ENCODE assay signal across 9 cellular contexts in genomic region chr9:112091805-112092204, GRCh38.
DNase-seq lines count a peak whose midpoint lies in the region; FAIRE-seq and TF ChIP-seq lines count a peak whose summit lies in the region.
"Had no signal": no experiment of that assay in that cellular context is flagged by ENCODE, and none has a peak within 500 bp of the region (broad histone marks: within the 10 kb centered on the region; RNA-seq: fewer than 3 reads in every experiment).

No MANE protein-coding gene starts in this region.

- H3K27me3 ChIP-seq in SJCRH30, result no peaks in the 10 kb centered on the region
- H3K27me3 ChIP-seq in left ventricle myocardium inferior (ENCODE audit: low read depth), result no peaks in the 10 kb centered on the region
- H3K27me3 ChIP-seq in MG63, result no peaks in the 10 kb centered on the region

- peak; percentile 91 for FAIRE-seq in H54 (lab: Jason Lieb, UNC)

- no peak overlapping the region for H3K4me3 Mint-ChIP-seq in T-helper 2 cell treated with Interferon-gamma antibody and Interleukin-4, amounts not matched to agents 5 μg/mL and 100 μg/mL, for 36 hours

- H3K4me1 Mint-ChIP-seq in T-helper 2 cell treated with Interferon-gamma antibody and Interleukin-4, amounts not matched to agents 5 μg/mL and 100 μg/mL, for 36 hours (ENCODE audit: low read depth), result peaks cover 19% of the 10 kb centered on the region

- 0 out of 2 replicates have a peak, but pooled peaks cover 3% of the 10 kb centered on the region for H3K9me3 ChIP-seq in SJCRH30 (replicated peaks)
- H3K9me3 ChIP-seq in left ventricle myocardium inferior (replicated peaks), result no peaks in the 10 kb centered on the region
- no peaks in the 10 kb centered on the region for H3K9me3 ChIP-seq in MG63

- peak; percentile 35 for DNase-seq in AG10803 (ENCODE audit: low read depth)
- no peak for DNase-seq in H54 (ENCODE audit: insufficient read length, low spot score)
- DNase-seq in SJCRH30, result peak; percentile 49 to 63
- DNase-seq in left ventricle myocardium inferior, result no peak
- no peak for DNase-seq in cortex of kidney (lab: John Stamatoyannopoulos, UW)
- no peak for DNase-seq in NCI-H510A treated with DMSO at 0.1 percent for 48 hours (lab: John Stamatoyannopoulos, UW)
- DNase-seq in MG63, result no peak
- DNase-seq in T-helper 2 cell treated with Interferon-gamma antibody and Interleukin-4, amounts not matched to agents 5 μg/mL and 100 μg/mL, for 36 hours (ENCODE audit: low spot score), result no peak
- DNase-seq: activated gamma-delta T cell treated with Interleukin-2 at 50 U/mL for 16 hours had no signal

- H3K27ac Mint-ChIP-seq in T-helper 2 cell treated with Interferon-gamma antibody and Interleukin-4, amounts not matched to agents 5 μg/mL and 100 μg/mL, for 36 hours, result no peak overlapping the region

- intact Hi-C loops in left ventricle myocardium inferior (cut with micrococcal nuclease), result no loop called here

- H3K36me3 Mint-ChIP-seq in T-helper 2 cell treated with Interferon-gamma antibody and Interleukin-4, amounts not matched to agents 5 μg/mL and 100 μg/mL, for 36 hours (ENCODE audit: low read depth), result peaks cover 23% of the 10 kb centered on the region

- no peaks in the 10 kb centered on the region for H3K9me3 Mint-ChIP-seq in T-helper 2 cell treated with Interferon-gamma antibody and Interleukin-4, amounts not matched to agents 5 μg/mL and 100 μg/mL, for 36 hours

- H3K4me1 ChIP-seq in SJCRH30, result no peaks in the 10 kb centered on the region; the same call in 1 of the 2 replicates
- H3K4me1 ChIP-seq in left ventricle myocardium inferior, result peaks cover 9% of the 10 kb centered on the region

- H3K27ac ChIP-seq in SJCRH30, result no peak overlapping the region
- H3K27ac ChIP-seq in left ventricle myocardium inferior (replicated peaks), result no peak overlapping the region

- H3K36me3 ChIP-seq in SJCRH30, result peaks cover 6% of the 10 kb centered on the region
- H3K36me3 ChIP-seq in left ventricle myocardium inferior, result no peaks in the 10 kb centered on the region
- no peaks in the 10 kb centered on the region for H3K36me3 ChIP-seq in MG63

- TF ChIP-seq POLR2A in H54 (IDR thresholded peaks at IDR 0.05; ENCODE audit: low read depth, low read length), result no peak

- TF ChIP-seq CTCF in AG10803 (conservative IDR thresholded peaks at IDR 0.05; ENCODE audit: low read length), result peak; percentile 58
- TF ChIP-seq CTCF in left ventricle myocardium inferior (IDR thresholded peaks at IDR 0.05; ENCODE audit: borderline replicate concordance), result peak; percentile 49

- no peak overlapping the region for H3K4me3 ChIP-seq in AG10803 (ENCODE audit: low read length)
- no peak overlapping the region for H3K4me3 ChIP-seq in SJCRH30
- no peak overlapping the region for H3K4me3 ChIP-seq in left ventricle myocardium inferior
- no peak overlapping the region for H3K4me3 ChIP-seq in MG63

- no peaks in the 10 kb centered on the region for H3K27me3 Mint-ChIP-seq in T-helper 2 cell treated with Interferon-gamma antibody and Interleukin-4, amounts not matched to agents 5 μg/mL and 100 μg/mL, for 36 hours (ENCODE audit: low read depth)

Comparison
In these comparisons a context has a peak if more than half of its experiments do, and no peak if none do; other contexts are left out.
1. DNase-seq: peak in AG10803 (single experiment) and SJCRH30 (2 of 2); none in H54 (single experiment), left ventricle myocardium inferior (single experiment), cortex of kidney (single experiment), NCI-H510A treated with DMSO at 0.1 percent for 48 hours (single experiment), MG63 (single experiment) and T-helper 2 cell treated with Interferon-gamma antibody and Interleukin-4, amounts not matched to agents 5 μg/mL and 100 μg/mL, for 36 hours (single experiment).